Comparison of ENCODE assay signal across 11 cellular contexts in genomic region chr4:153341575-153342090, GRCh38. TPM values are rescaled to one million over a fixed set of nuclear protein-coding genes. Genes with fewer than 3 reads are reported as not detected.
DNase-seq lines count a peak whose midpoint lies in the region; ATAC-seq and TF ChIP-seq lines count a peak whose summit lies in the region.
"Had no signal": no experiment of that assay in that cellular context is flagged by ENCODE, and none has a peak within 500 bp of the region (broad histone marks: within the 10 kb centered on the region; RNA-seq: fewer than 3 reads in every experiment).

No MANE protein-coding gene starts in this region.

- peak overlapping the region; percentile 24 for H3K27ac Mint-ChIP-seq in HFFc6

- peaks cover 34% of the 10 kb centered on the region for H3K4me1 Mint-ChIP-seq in HFFc6 (ENCODE audit: low read depth)

- H3K4me3 Mint-ChIP-seq in HFFc6 = peak overlapping the region; percentile 58

- H3K9me3 ChIP-seq in RWPE2 (ENCODE audit: severe bottlenecking) (no peaks in the 10 kb centered on the region), Peyer's patch (no peaks in the 10 kb centered on the region)

- H3K9me3 Mint-ChIP-seq in HFFc6 = no peaks in the 10 kb centered on the region

- no peaks in the 10 kb centered on the region for H3K36me3 ChIP-seq in RWPE2 (ENCODE audit: low read depth)
- peaks cover 0 to 4% (median 0%) of the 10 kb centered on the region in 3 donors for H3K36me3 ChIP-seq in Peyer's patch

- H3K4me3 ChIP-seq in AG10803 (ENCODE audit: low read length) = no peak overlapping the region
- H3K4me3 ChIP-seq in RWPE2 (ENCODE audit: severe bottlenecking) = no peak overlapping the region
- H3K4me3 ChIP-seq in fibroblast of pulmonary artery (replicated peaks; ENCODE audit: low read depth, low read length) = no peak overlapping the region
- no peak overlapping the region for H3K4me3 ChIP-seq in Peyer's patch

- no peak for TF ChIP-seq CTCF in AG10803 (conservative IDR thresholded peaks at IDR 0.05; ENCODE audit: low read length)
- no peak for TF ChIP-seq CTCF in HFFc6 (IDR thresholded peaks at IDR 0.05)
- no peak for TF ChIP-seq CTCF in RWPE2 (IDR thresholded peaks at IDR 0.05; ENCODE audit: poor library complexity, severe bottlenecking)
- TF ChIP-seq CTCF in fibroblast of pulmonary artery (IDR thresholded peaks at IDR 0.05; ENCODE audit: low read length, missing control alignments) = no peak
- TF ChIP-seq CTCF in Peyer's patch (IDR thresholded peaks at IDR 0.05) = no peak

- no peaks in the 10 kb centered on the region for H3K36me3 Mint-ChIP-seq in HFFc6 (ENCODE audit: low read depth)

- TF ChIP-seq POLR2A in Peyer's patch (IDR thresholded peaks at IDR 0.05) = no peak

- H3K27ac ChIP-seq in RWPE2 (ENCODE audit: poor library complexity, severe bottlenecking) (no peak overlapping the region), Peyer's patch (no peak overlapping the region)

- H3K4me1 ChIP-seq in RWPE2 (ENCODE audit: insufficient read depth, poor library complexity, severe bottlenecking) = peaks cover 7% of the 10 kb centered on the region
- no peaks in the 10 kb centered on the region for H3K4me1 ChIP-seq in Peyer's patch

- peak; percentile 10; the same call in 1 of the 3 replicates for ATAC-seq in RWPE2 (ENCODE audit: low read depth)
- ATAC-seq in HG02798 (IDR thresholded peaks at IDR 0.05; ENCODE audit: poor library complexity, unreplicated experiment) = no peak
- ATAC-seq in HG03139 (IDR thresholded peaks at IDR 0.05; ENCODE audit: unreplicated experiment) = no peak

- DNase-seq in AG10803 (ENCODE audit: low read depth) = peak; percentile 42
- DNase-seq in HFFc6 = peak; percentile 66
- no peak for DNase-seq in RWPE2 (ENCODE audit: low spot score)
- DNase-seq in fibroblast of pulmonary artery (ENCODE audit: low read depth) = peak; percentile 61
- DNase-seq in NCI-H1092 treated with DMSO at 0.1 percent for 48 hours (lab: John Stamatoyannopoulos, UW) = no peak
- DNase-seq in Peyer's patch = no peak
- DNase-seq: activated CD4-positive, alpha-beta T cell treated with anti-CD3 and anti-CD28 coated beads for 48 hours; C1 segment of cervical spinal cord; NCI-H510A treated with DMSO at 0.1 percent for 48 hours had no signal

- H3K27me3 Mint-ChIP-seq in HFFc6 (ENCODE audit: insufficient read depth) = peaks cover 3% of the 10 kb centered on the region

- H3K27me3 ChIP-seq in RWPE2 (ENCODE audit: insufficient read depth, poor library complexity, severe bottlenecking) (no peaks in the 10 kb centered on the region), Peyer's patch (no peaks in the 10 kb centered on the region)

RNA-seq across cellular contexts. Expression of gene MND1, which starts 2.9 kb away (rescaled TPM):
- 1 to 10 TPM; 4.1 to 9.2 (median 7.3) TPM for total RNA-seq in HFFc6 (2021; fragmentation: NEBNext Ultra II Directional; extraction: Animal tissue kit (Norgen Biotek cat#: 25700))
- total RNA-seq in Peyer's patch = 1 to 10 TPM in 2 of 4 donors, not detected in 2; 3.5 to 7.4 TPM

Comparison
In these comparisons a context has a peak if more than half of its experiments do, and no peak if none do; other contexts are left out.
1. DNase-seq: peak in AG10803 (single experiment), HFFc6 (single experiment) and fibroblast of pulmonary artery (single experiment); none in RWPE2 (single experiment), NCI-H1092 treated with DMSO at 0.1 percent for 48 hours (single experiment) and Peyer's patch (0 of 3).